Comparison of ENCODE assay signal across 14 cellular contexts in genomic region chr1:15843826-15844572, GRCh38. TPM values are rescaled to one million over a fixed set of nuclear protein-coding genes. Genes with fewer than 3 reads are reported as not detected.
DNase-seq lines count a peak whose midpoint lies in the region; ATAC-seq and TF ChIP-seq lines count a peak whose summit lies in the region.
"Had no signal": no experiment of that assay in that cellular context is flagged by ENCODE, and none has a peak within 500 bp of the region (broad histone marks: within the 10 kb centered on the region; RNA-seq: fewer than 3 reads in every experiment).

No MANE protein-coding gene starts in this region.

- peak overlapping the region; percentile 21 for H3K4me3 Mint-ChIP-seq in activated naive CD8-positive, alpha-beta T cell treated with anti-CD3 and anti-CD28 coated beads, Interleukin-2, amount 50 U/mL, for 24 hours
- H3K4me3 Mint-ChIP-seq in CD8-positive, alpha-beta T cell, result no peak overlapping the region
- H3K4me3 Mint-ChIP-seq: WTC11 had no signal

- no peak for TF ChIP-seq POLR2A in erythroblast (IDR thresholded peaks at IDR 0.05; ENCODE audit: low read length)

- H3K4me3 ChIP-seq in A673 (ENCODE audit: low read depth, low read length, poor library complexity, severe bottlenecking) (peak overlapping the region; percentile 2), HEK293 (ENCODE audit: low read depth, low read length) (peak overlapping the region; percentile 11; the same call in 1 of the 2 replicates)
- H3K4me3 ChIP-seq in CD8-positive, alpha-beta T cell (ENCODE audit: low read depth, low read length), result no peak overlapping the region
- H3K4me3 ChIP-seq: testis had no signal

- CTCF ChIA-PET in A673 (lab: Charles Lee), result no interaction called here
- CTCF ChIA-PET in HEK293 (lab: Yijun Ruan, JAX), result interaction anchor here (0.6 to 2.6 kb wide), 5 partner anchors 21 to 151 kb away, joined by 4 to 13 read pairs (median 4); no protein-coding TSS in a partner anchor
- CTCF ChIA-PET in CD8-positive, alpha-beta T cell (lab: Charles Lee), result interaction anchor here (1.0 kb wide), 1 partner anchor 25 kb away, joined by 3 read pairs; no protein-coding TSS in a partner anchor

- peaks cover 28% of the 10 kb centered on the region for H3K4me1 Mint-ChIP-seq in activated naive CD8-positive, alpha-beta T cell treated with anti-CD3 and anti-CD28 coated beads, Interleukin-2, amount 50 U/mL, for 24 hours
- H3K4me1 Mint-ChIP-seq in CD8-positive, alpha-beta T cell (ENCODE audit: low read depth), result peaks cover 11% of the 10 kb centered on the region

- no peaks in the 10 kb centered on the region for H3K27me3 ChIP-seq in A673 (replicated peaks; ENCODE audit: insufficient read depth, low read depth, low read length, poor library complexity)
- no peaks in the 10 kb centered on the region for H3K27me3 ChIP-seq in CD8-positive, alpha-beta T cell (ENCODE audit: insufficient read depth, low read length)
- H3K27me3 ChIP-seq: testis had no signal

- H3K4me1 ChIP-seq in A673 (ENCODE audit: insufficient read depth, low read length, poor library complexity, severe bottlenecking) (peaks cover 18% of the 10 kb centered on the region), HEK293 (ENCODE audit: control insufficient read depth, insufficient read depth, low read length) (peaks cover 6% of the 10 kb centered on the region; the same call in 1 of the 2 replicates)
- H3K4me1 ChIP-seq in CD8-positive, alpha-beta T cell (ENCODE audit: insufficient read depth, low read length), result peaks cover 10% of the 10 kb centered on the region

- intact Hi-C loops in A673 (cut with micrococcal nuclease; ENCODE audit: unreplicated experiment), result no loop called here
- intact Hi-C loops in CD8-positive, alpha-beta T cell (cut with DNase I, micrococcal nuclease), result loop anchor here in 1 of 2 experiments (10.0 kb wide), 1 partner anchor 361 kb away; no protein-coding TSS in a partner anchor

- no peaks in the 10 kb centered on the region for H3K9me3 ChIP-seq in A673 (ENCODE audit: low read depth, low read length, poor library complexity, severe bottlenecking)
- no peaks in the 10 kb centered on the region for H3K9me3 ChIP-seq in HEK293 (ENCODE audit: control insufficient read depth, insufficient read depth, low read depth, low read length)
- H3K9me3 ChIP-seq in CD8-positive, alpha-beta T cell (ENCODE audit: low read length), result no peaks in the 10 kb centered on the region
- H3K9me3 ChIP-seq: testis had no signal

- ATAC-seq in activated naive CD8-positive, alpha-beta T cell treated with anti-CD3 and anti-CD28 coated beads, Interleukin-2, amount 50 U/mL, for 24 hours, result no peak
- ATAC-seq in CD8-positive, alpha-beta T cell, result no peak
- ATAC-seq: naive thymus-derived CD4-positive, alpha-beta T cell; WTC11 had no signal

- DNase-seq in A673 (ENCODE audit: low spot score), result peak; percentile 67
- no peak for DNase-seq in activated naive CD8-positive, alpha-beta T cell treated with anti-CD3 and anti-CD28 coated beads, Interleukin-2, amount 50 U/mL, for 24 hours
- peak; percentile 80 for DNase-seq in medulla oblongata (ENCODE audit: extremely low spot score)
- DNase-seq in CD8-positive, alpha-beta T cell, result no peak
- DNase-seq in activated CD4-positive, alpha-beta T cell treated with anti-CD3 and anti-CD28 coated beads for 48 hours, result no peak
- no peak for DNase-seq in erythroblast (lab: John Stamatoyannopoulos, UW)
- DNase-seq in SW480 (ENCODE audit: low spot score), result no peak
- DNase-seq: CD8-positive, alpha-beta memory T cell; cortex of kidney; naive thymus-derived CD4-positive, alpha-beta T cell; stimulated activated CD4-positive, alpha-beta T cell treated with anti-CD3 and anti-CD28 coated beads, Interleukin-2, amount 100 ng/mL, for 48 hours; testis had no signal

- no peaks in the 10 kb centered on the region for H3K9me3 Mint-ChIP-seq in activated naive CD8-positive, alpha-beta T cell treated with anti-CD3 and anti-CD28 coated beads, Interleukin-2, amount 50 U/mL, for 24 hours
- H3K9me3 Mint-ChIP-seq in CD8-positive, alpha-beta T cell, result no peaks in the 10 kb centered on the region
- H3K9me3 Mint-ChIP-seq: CD8-positive, alpha-beta memory T cell; naive thymus-derived CD4-positive, alpha-beta T cell; WTC11 had no signal

- no TSS peak for BruUV-seq in A673 (replicated peaks; lab: Mats Ljungman, UMichigan)

- POLR2A ChIA-PET in A673 (lab: Charles Lee; ENCODE audit: low non-redundant PET), result interaction anchor here (0.6 kb wide), 1 partner anchor 18 kb away, joined by 25 read pairs; no protein-coding TSS in a partner anchor
- POLR2A ChIA-PET in HEK293 (lab: Yijun Ruan, JAX), result interaction anchor here (0.8 to 2.0 kb wide), 7 partner anchors 8 to 49 kb away, joined by 3 to 15 read pairs (median 4); no protein-coding TSS in a partner anchor
- POLR2A ChIA-PET in CD8-positive, alpha-beta T cell (lab: Charles Lee), result interaction anchor here (8.7 kb wide), 1 partner anchor 9 kb away, joined by 235 read pairs; no protein-coding TSS in a partner anchor

- H3K27me3 Mint-ChIP-seq in activated naive CD8-positive, alpha-beta T cell treated with anti-CD3 and anti-CD28 coated beads, Interleukin-2, amount 50 U/mL, for 24 hours, result no peaks in the 10 kb centered on the region
- H3K27me3 Mint-ChIP-seq in CD8-positive, alpha-beta T cell (ENCODE audit: low read depth), result no peaks in the 10 kb centered on the region
- H3K27me3 Mint-ChIP-seq: CD8-positive, alpha-beta memory T cell; naive thymus-derived CD4-positive, alpha-beta T cell had no signal

- no peaks in the 10 kb centered on the region for H3K36me3 ChIP-seq in A673 (ENCODE audit: insufficient read depth, low read length, poor library complexity, severe bottlenecking)
- H3K36me3 ChIP-seq in HEK293 (ENCODE audit: control insufficient read depth in 2 of 2, insufficient read depth in 1 of 2, low read length in 2 of 2), result peaks cover 0 to 7% of the 10 kb centered on the region in 2 experiments; a peak in 2 of 3 replicates
- H3K36me3 ChIP-seq in CD8-positive, alpha-beta T cell (ENCODE audit: insufficient read depth, low read length), result no peaks in the 10 kb centered on the region

- no peak overlapping the region for H3K27ac Mint-ChIP-seq in activated naive CD8-positive, alpha-beta T cell treated with anti-CD3 and anti-CD28 coated beads, Interleukin-2, amount 50 U/mL, for 24 hours
- H3K27ac Mint-ChIP-seq in CD8-positive, alpha-beta T cell, result no peak overlapping the region
- H3K27ac Mint-ChIP-seq: WTC11 had no signal

- TF ChIP-seq CTCF in A673 (conservative IDR thresholded peaks at IDR 0.05; ENCODE audit: low read depth, low read length), result no peak
- TF ChIP-seq CTCF in HEK293 (tag by site-specific recombination; IDR thresholded peaks at IDR 0.05), result no peak
- no peak for TF ChIP-seq CTCF in CD8-positive, alpha-beta T cell (IDR thresholded peaks at IDR 0.05)

- H3K27ac ChIP-seq in A673 (ENCODE audit: low read depth, low read length, poor library complexity, severe bottlenecking), result peak overlapping the region; percentile 26
- peak overlapping the region; percentile 29; the same call in 1 of the 2 replicates for H3K27ac ChIP-seq in HEK293 (ENCODE audit: extremely low read depth, low read depth, low read length)
- H3K27ac ChIP-seq in CD8-positive, alpha-beta T cell (ENCODE audit: low read depth, low read length), result no peak overlapping the region
- H3K27ac ChIP-seq: testis had no signal

- peaks cover 3% of the 10 kb centered on the region for H3K36me3 Mint-ChIP-seq in activated naive CD8-positive, alpha-beta T cell treated with anti-CD3 and anti-CD28 coated beads, Interleukin-2, amount 50 U/mL, for 24 hours (ENCODE audit: low read depth)
- peaks cover 7% of the 10 kb centered on the region for H3K36me3 Mint-ChIP-seq in CD8-positive, alpha-beta T cell
- H3K36me3 Mint-ChIP-seq: naive thymus-derived CD4-positive, alpha-beta T cell; WTC11 had no signal

TF ChIP-seq in HEK293, 187 proteins besides CTCF, POLR2A, EP300 and RAD21 (continues in another document):
- no peak for TF ChIP-seq ZNF488 (tag by site-specific recombination; IDR thresholded peaks at IDR 0.05)
- TF ChIP-seq PRDM4 (tag by site-specific recombination; IDR thresholded peaks at IDR 0.05), result peak; percentile 82
- TF ChIP-seq REPIN1 (tag by site-specific recombination; IDR thresholded peaks at IDR 0.05; ENCODE audit: low read depth), result no peak
- TF ChIP-seq ZNF292 (tag by site-specific recombination; IDR thresholded peaks at IDR 0.05; ENCODE audit: borderline replicate concordance, low read depth), result no peak

RNA-seq across cellular contexts. Expression of gene SPEN, which starts 3.5 kb away (rescaled TPM):
- 70.3 and 74.3 TPM in 2 replicates for total RNA-seq in A673 (2021)
- 10 to 100 TPM; 85.9 to 87.3 TPM for total RNA-seq in CD8-positive, alpha-beta T cell

RNA-seq across cellular contexts. Expression of gene UQCRHL, which starts 36.5 kb away (rescaled TPM):
- total RNA-seq in A673 (2021), result 3.1 and 4.1 TPM in 2 replicates
- under 1 TPM; 0.53 to 0.81 TPM for total RNA-seq in CD8-positive, alpha-beta T cell

Comparison
In these comparisons a context has a peak if more than half of its experiments do, and no peak if none do; other contexts are left out.
1. DNase-seq: peak in A673 (single experiment) and medulla oblongata (single experiment); none in activated naive CD8-positive, alpha-beta T cell treated with anti-CD3 and anti-CD28 coated beads, Interleukin-2, amount 50 U/mL, for 24 hours (single experiment), CD8-positive, alpha-beta T cell (0 of 7), activated CD4-positive, alpha-beta T cell treated with anti-CD3 and anti-CD28 coated beads for 48 hours (single experiment), erythroblast (0 of 2) and SW480 (single experiment).